In the genomic region with DNA sequence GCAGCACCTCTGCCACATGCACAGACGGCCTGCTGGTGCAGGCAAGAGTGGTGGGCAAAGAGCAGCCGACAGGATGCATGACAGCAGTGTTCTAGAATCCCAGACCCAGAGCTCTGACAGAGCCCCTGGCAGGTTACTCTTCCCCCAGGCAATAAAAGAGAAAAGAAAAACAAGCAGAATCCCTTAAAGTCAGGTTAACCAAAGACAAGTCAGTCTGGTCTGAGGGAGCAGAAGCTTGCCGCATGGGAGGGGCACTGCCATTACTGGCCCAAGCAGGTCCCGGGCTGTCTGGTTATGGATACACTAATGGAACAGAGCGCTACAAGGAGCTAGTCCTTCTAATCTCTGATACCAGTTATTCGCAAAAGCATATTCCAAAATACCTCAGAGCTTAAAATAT, we compare ENCODE assay signal across 19 cellular contexts.
"Had no signal": no experiment of that assay in that cellular context is flagged by ENCODE, and none has a peak within 500 bp of the region (broad histone marks: within the 10 kb centered on the region; RNA-seq: fewer than 3 reads in every experiment).

No MANE protein-coding gene starts in this region.

- DNase-seq: activated CD4-positive, alpha-beta T cell treated with anti-CD3 and anti-CD28 coated beads, Interleukin-2, amount 10 ng/mL, durations not matched to agents 24 days and 14 days; activated CD8-positive, alpha-beta T cell treated with anti-CD3 and anti-CD28 coated beads for 36 hours; activated naive CD4-positive, alpha-beta T cell; activated naive CD8-positive, alpha-beta T cell treated with anti-CD3 and anti-CD28 coated beads for 36 hours; activated T-cell treated with anti-CD3 and anti-CD28 coated beads, Interleukin-2, amount 50 U/mL, for 1 hour; body of pancreas; colonic mucosa; left colon; lower lobe of right lung; midbrain; right cardiac atrium; SK-N-SH; stimulated activated CD4-positive, alpha-beta T cell treated with anti-CD3 and anti-CD28 coated beads, Interleukin-15, amount 100 ng/mL, for 24 hours; stimulated activated CD4-positive, alpha-beta T cell treated with anti-CD3 and anti-CD28 coated beads, Interleukin-4, amount 100 ng/mL, for 1 hour; stomach; testis had no signal

- H3K27me3 Mint-ChIP-seq: activated CD4-positive, alpha-beta T cell treated with anti-CD3 and anti-CD28 coated beads, Interleukin-2, amount 10 ng/mL, durations not matched to agents 24 days and 14 days; activated CD8-positive, alpha-beta T cell treated with anti-CD3 and anti-CD28 coated beads for 36 hours; activated naive CD8-positive, alpha-beta T cell treated with anti-CD3 and anti-CD28 coated beads for 36 hours; activated T-helper 17 cell treated with anti-CD3 and anti-CD28 coated beads, Interleukin-2, amount 50 U/mL, for 72 hours had no signal

- H3K27ac Mint-ChIP-seq: activated CD8-positive, alpha-beta T cell treated with anti-CD3 and anti-CD28 coated beads for 36 hours; activated naive CD8-positive, alpha-beta T cell treated with anti-CD3 and anti-CD28 coated beads for 36 hours; activated T-helper 17 cell treated with anti-CD3 and anti-CD28 coated beads, Interleukin-2, amount 50 U/mL, for 72 hours; nephron; progenitor cell of endocrine pancreas had no signal

- H3K4me3 Mint-ChIP-seq: activated CD4-positive, alpha-beta T cell treated with anti-CD3 and anti-CD28 coated beads, Interleukin-2, amount 10 ng/mL, durations not matched to agents 24 days and 14 days; activated CD8-positive, alpha-beta T cell treated with anti-CD3 and anti-CD28 coated beads for 36 hours; activated naive CD8-positive, alpha-beta T cell treated with anti-CD3 and anti-CD28 coated beads for 36 hours; activated T-helper 17 cell treated with anti-CD3 and anti-CD28 coated beads, Interleukin-2, amount 50 U/mL, for 72 hours; nephron had no signal

- H3K9me3 Mint-ChIP-seq: activated CD4-positive, alpha-beta T cell treated with anti-CD3 and anti-CD28 coated beads, Interleukin-2, amount 10 ng/mL, durations not matched to agents 24 days and 14 days; activated naive CD8-positive, alpha-beta T cell treated with anti-CD3 and anti-CD28 coated beads for 36 hours; activated T-helper 17 cell treated with anti-CD3 and anti-CD28 coated beads, Interleukin-2, amount 50 U/mL, for 72 hours; nephron had no signal

- ATAC-seq: activated CD8-positive, alpha-beta T cell treated with anti-CD3 and anti-CD28 coated beads for 36 hours; activated T-helper 17 cell treated with anti-CD3 and anti-CD28 coated beads, Interleukin-2, amount 50 U/mL, for 72 hours; body of pancreas; left colon; lower lobe of right lung; right cardiac atrium had no signal
